Comparison of ENCODE assay signal across 14 cellular contexts in genomic region chr2:233062946-233063268, GRCh38.
DNase-seq lines count a peak whose midpoint lies in the region; ATAC-seq lines count a peak whose summit lies in the region.
"Had no signal": no experiment of that assay in that cellular context is flagged by ENCODE, and none has a peak within 500 bp of the region (broad histone marks: within the 10 kb centered on the region; RNA-seq: fewer than 3 reads in every experiment).

No MANE protein-coding gene starts in this region.

- peaks cover 69% of the 10 kb centered on the region for H3K36me3 Mint-ChIP-seq in stimulated activated memory B cell treated with anti-CD40 and anti-IgM and Interleukin-4, amounts not matched to agents 10 μg/mL and 1 μg/mL and 100 μg/mL, for 72 hours

- H3K27ac ChIP-seq in effector memory CD4-positive, alpha-beta T cell (ENCODE audit: insufficient read depth, low read length, poor library complexity, severe bottlenecking): peak overlapping the region; percentile 85
- H3K27ac ChIP-seq: brain microvascular endothelial cell, SK-N-MC had no signal

- H3K4me1 ChIP-seq in NT2/D1 (ENCODE audit: insufficient read depth, insufficient read length): peaks cover 26% of the 10 kb centered on the region
- peaks cover 48% of the 10 kb centered on the region for H3K4me1 ChIP-seq in effector memory CD4-positive, alpha-beta T cell (ENCODE audit: control insufficient read depth, insufficient read depth, low read length, poor library complexity, severe bottlenecking)

- H3K27me3 Mint-ChIP-seq in stimulated activated memory B cell treated with anti-CD40 and anti-IgM and Interleukin-4, amounts not matched to agents 10 μg/mL and 1 μg/mL and 100 μg/mL, for 72 hours: no peaks in the 10 kb centered on the region

- peaks cover 74% of the 10 kb centered on the region for H3K4me1 Mint-ChIP-seq in stimulated activated memory B cell treated with anti-CD40 and anti-IgM and Interleukin-4, amounts not matched to agents 10 μg/mL and 1 μg/mL and 100 μg/mL, for 72 hours

- peak; percentile 0 for ATAC-seq in stimulated activated memory B cell treated with anti-CD40 and anti-IgM and Interleukin-4, amounts not matched to agents 10 μg/mL and 1 μg/mL and 100 μg/mL, for 72 hours
- ATAC-seq in HG02642 (IDR thresholded peaks at IDR 0.05; ENCODE audit: poor library complexity, unreplicated experiment): no peak

- peak overlapping the region; percentile 95 for H3K27ac Mint-ChIP-seq in stimulated activated memory B cell treated with anti-CD40 and anti-IgM and Interleukin-4, amounts not matched to agents 10 μg/mL and 1 μg/mL and 100 μg/mL, for 72 hours

- peak overlapping the region; percentile 50 for H3K9ac ChIP-seq in NT2/D1 (ENCODE audit: insufficient read length, low read depth)

- H3K4me3 Mint-ChIP-seq in stimulated activated memory B cell treated with anti-CD40 and anti-IgM and Interleukin-4, amounts not matched to agents 10 μg/mL and 1 μg/mL and 100 μg/mL, for 72 hours: peak overlapping the region; percentile 99
- H3K4me3 Mint-ChIP-seq: neural crest cell had no signal

- H3K36me3 ChIP-seq in NT2/D1 (ENCODE audit: insufficient read depth, insufficient read length, low read length): no peaks in the 10 kb centered on the region
- H3K36me3 ChIP-seq in effector memory CD4-positive, alpha-beta T cell (ENCODE audit: control insufficient read depth, insufficient read depth, low read length): peaks cover 19% of the 10 kb centered on the region
- H3K36me3 ChIP-seq: brain microvascular endothelial cell had no signal

- no peak overlapping the region for H3K4me3 ChIP-seq in NT2/D1 (ENCODE audit: insufficient read length, low read depth)
- H3K4me3 ChIP-seq in effector memory CD4-positive, alpha-beta T cell (ENCODE audit: insufficient read depth, low read depth, low read length, poor library complexity, severe bottlenecking): peak overlapping the region; percentile 63
- H3K4me3 ChIP-seq: SK-N-MC had no signal

- DNase-seq in activated CD4-positive, alpha-beta T cell treated with anti-CD3 and anti-CD28 coated beads for 48 hours: peak; percentile 22
- no peak for DNase-seq in activated CD4-positive, alpha-beta T cell treated with anti-CD3 and anti-CD28 coated beads, Interleukin-2, amount 50 U/mL, for 4 hours
- DNase-seq in NT2/D1 (ENCODE audit: low read depth, low spot score) (no peak), COLO829 (ENCODE audit: low spot score) (no peak), ecto neural progenitor cell (ENCODE audit: low spot score) (no peak)
- DNase-seq in effector memory CD4-positive, alpha-beta T cell: no peak
- DNase-seq: brain microvascular endothelial cell, DMS53, NCI-H1105 treated with DMSO at 0.1 percent for 48 hours, NCI-H510A treated with DMSO at 0.1 percent for 48 hours had no signal

- no peaks in the 10 kb centered on the region for H3K9me3 ChIP-seq in NT2/D1 (ENCODE audit: insufficient read depth, low read length)
- no peaks in the 10 kb centered on the region for H3K9me3 ChIP-seq in effector memory CD4-positive, alpha-beta T cell (ENCODE audit: control insufficient read depth, low read length)

- H3K9me3 Mint-ChIP-seq in stimulated activated memory B cell treated with anti-CD40 and anti-IgM and Interleukin-4, amounts not matched to agents 10 μg/mL and 1 μg/mL and 100 μg/mL, for 72 hours: no peaks in the 10 kb centered on the region
- H3K9me3 Mint-ChIP-seq: neural crest cell had no signal

- H3K27me3 ChIP-seq in NT2/D1 (ENCODE audit: insufficient read depth, insufficient read length): no peaks in the 10 kb centered on the region
- H3K27me3 ChIP-seq in effector memory CD4-positive, alpha-beta T cell (replicated peaks; ENCODE audit: control insufficient read depth, insufficient read depth, low read length, poor library complexity, severe bottlenecking): no peaks in the 10 kb centered on the region
- H3K27me3 ChIP-seq: brain microvascular endothelial cell had no signal
